15 cellular contexts compared by ENCODE assay signal in genomic region chr19:16872728-16873127, GRCh38. TPM values are rescaled to one million over a fixed set of nuclear protein-coding genes. Genes with fewer than 3 reads are reported as not detected.
"Had no signal": no experiment of that assay in that cellular context is flagged by ENCODE, and none has a peak within 500 bp of the region (broad histone marks: within the 10 kb centered on the region; RNA-seq: fewer than 3 reads in every experiment).

No MANE protein-coding gene starts in this region.

- H3K9me3 ChIP-seq: esophagus squamous epithelium, ovary, tibial nerve had no signal

- H3K27ac Mint-ChIP-seq: activated CD8-positive, alpha-beta T cell treated with anti-CD3 and anti-CD28 coated beads for 36 hours; activated naive CD4-positive, alpha-beta T cell treated with anti-CD3 and anti-CD28 coated beads, Interleukin-2, amount 50 U/mL, for 72 hours; immature natural killer cell had no signal

- H3K27ac ChIP-seq: ovary had no signal

- H3K36me3 ChIP-seq: ovary had no signal

- DNase-seq: activated CD8-positive, alpha-beta T cell treated with anti-CD3 and anti-CD28 coated beads for 36 hours; activated gamma-delta T cell; activated T-cell treated with anti-CD3 and anti-CD28 coated beads, Interleukin-2, amount 50 U/mL, for 72 hours; amniotic stem cell; caudate nucleus; esophagus squamous epithelium; glutamatergic neuron; immature natural killer cell; ovary; stimulated activated CD4-positive, alpha-beta T cell treated with anti-CD3 and anti-CD28 coated beads, Interleukin-2, amount 100 ng/mL, for 24 hours had no signal

- ATAC-seq: activated CD8-positive, alpha-beta T cell treated with anti-CD3 and anti-CD28 coated beads for 36 hours; activated naive CD4-positive, alpha-beta T cell treated with anti-CD3 and anti-CD28 coated beads, Interleukin-2, amount 50 U/mL, for 72 hours; activated T-cell treated with anti-CD3 and anti-CD28 coated beads, Interleukin-2, amount 50 U/mL, for 72 hours; SK-N-SH treated with all-trans-retinoic acid at 6 μM for 48 hours had no signal

- H3K9me3 Mint-ChIP-seq: neural crest cell had no signal

- FAIRE-seq: colon had no signal

- H3K4me3 ChIP-seq: esophagus squamous epithelium, ovary, tibial nerve had no signal

- H3K4me3 Mint-ChIP-seq: activated CD8-positive, alpha-beta T cell treated with anti-CD3 and anti-CD28 coated beads for 36 hours; activated T-cell treated with anti-CD3 and anti-CD28 coated beads, Interleukin-2, amount 50 U/mL, for 72 hours; immature natural killer cell; neural crest cell had no signal

- H3K27me3 Mint-ChIP-seq: activated CD8-positive, alpha-beta T cell treated with anti-CD3 and anti-CD28 coated beads for 36 hours had no signal

- H3K4me1 Mint-ChIP-seq: neural crest cell had no signal

- H3K27me3 ChIP-seq: esophagus squamous epithelium, ovary, tibial nerve had no signal

RNA-seq across cellular contexts. Expression of gene F2RL3, which starts 16.1 kb away (rescaled TPM):
- total RNA-seq: activated CD8-positive, alpha-beta T cell treated with anti-CD3 and anti-CD28 coated beads for 36 hours; activated naive CD4-positive, alpha-beta T cell treated with anti-CD3 and anti-CD28 coated beads, Interleukin-2, amount 50 U/mL, for 72 hours; activated T-cell treated with anti-CD3 and anti-CD28 coated beads, Interleukin-2, amount 50 U/mL, for 72 hours; neural crest cell had no signal
